Comparison of ENCODE assay signal across 1 cellular context in genomic region chr12:51823875-51824565, GRCh38.
TF ChIP-seq lines count a peak whose summit lies in the region.

No MANE protein-coding gene starts in this region.

TF ChIP-seq in SK-N-SH treated with all-trans-retinoic acid at 6 μM for 48 hours, 23 proteins besides CTCF, POLR2A, EP300 and RAD21 (continued from another document):
- TF ChIP-seq PATZ1 (CRISPR knock-in tag; IDR thresholded peaks at IDR 0.05; ENCODE audit: borderline replicate concordance), result no peak
